ENCODE assay signal across 11 cellular contexts in genomic region chr18:72692086-72692485, GRCh38.
DNase-seq lines count a peak whose midpoint lies in the region; TF ChIP-seq lines count a peak whose summit lies in the region.
"Had no signal": no experiment of that assay in that cellular context is flagged by ENCODE, and none has a peak within 500 bp of the region (broad histone marks: within the 10 kb centered on the region; RNA-seq: fewer than 3 reads in every experiment).

No MANE protein-coding gene starts in this region.

- peaks cover 0 to 3% of the 10 kb centered on the region in 2 donors for H3K9me3 ChIP-seq in neuronal stem cell (replicated peaks in 1 of 2; ENCODE audit: control insufficient read depth in 2 of 2, insufficient read depth in 1 of 2, low read depth in 1 of 2, low read length in 2 of 2)
- H3K9me3 ChIP-seq: BLaER1 had no signal

- H2BK12ac ChIP-seq in neuronal stem cell (ENCODE audit: low read length), result no peak overlapping the region

- H3K9ac ChIP-seq in neuronal stem cell (ENCODE audit: low read depth, low read length, poor library complexity), result no peak overlapping the region
- H3K9ac ChIP-seq: BLaER1 had no signal

- H4K91ac ChIP-seq in neuronal stem cell (ENCODE audit: low read depth, low read length, poor library complexity), result no peak overlapping the region

- in situ Hi-C loops in brain microvascular endothelial cell (cut with HindIII; ENCODE audit: low pct_ligation_motif_present, low sequenced_read_pairs), result no loop called here

- H3K9me3 Mint-ChIP-seq in endothelial cell (ENCODE audit: unreplicated experiment), result no peaks in the 10 kb centered on the region
- H3K9me3 Mint-ChIP-seq: activated T-helper 1 cell treated with anti-CD3 and anti-CD28 coated beads, Interleukin-12 subunit alpha, Interleukin-12 subunit beta, Interleukin-2, Interleukin-4 antibody, amounts not matched to agents 30 ng/mL and 10 ng/mL and 1 ng/mL, durations not matched to agents 14 hours and 24 hours and 36 hours had no signal

- no peak overlapping the region for H3K18ac ChIP-seq in neuronal stem cell (ENCODE audit: low read length)

- peaks cover 18% of the 10 kb centered on the region for H3K4me1 Mint-ChIP-seq in endothelial cell (ENCODE audit: unreplicated experiment)

- H3K36me3 ChIP-seq in neuronal stem cell (replicated peaks in 1 of 2; ENCODE audit: control insufficient read depth in 2 of 2, insufficient read depth in 2 of 2, low read length in 2 of 2), result no peaks in the 10 kb centered on the region
- H3K36me3 ChIP-seq in brain microvascular endothelial cell (replicated peaks), result no peaks in the 10 kb centered on the region
- H3K36me3 ChIP-seq: BLaER1 had no signal

- WGBS in neuronal stem cell (ENCODE audit: extremely low coverage in 2 of 2, insufficient read length in 2 of 2, insufficient replicate concordance in 1 of 2), 2 donors, result no CpG with 5 or more reads among the region's 16 CpGs

- DNase-seq in DMS53 treated with DMSO at 0.1 percent for 48 hours (lab: John Stamatoyannopoulos, UW; ENCODE audit: unreplicated experiment) (peak; percentile 89), NCI-H226 (peak; percentile 5), endothelial cell (ENCODE audit: low spot score) (peak; percentile 21), neuronal stem cell (ENCODE audit: low spot score) (no peak), NCI-H82 treated with DMSO at 0.1 percent for 48 hours (lab: John Stamatoyannopoulos, UW; ENCODE audit: unreplicated experiment) (no peak), brain microvascular endothelial cell (no peak), cerebellum (ENCODE audit: low spot score) (no peak), pons (ENCODE audit: low spot score) (no peak)
- DNase-seq: RPMI8226 had no signal

- peaks cover 0 to 9% of the 10 kb centered on the region in 2 donors for H3K4me1 ChIP-seq in neuronal stem cell (ENCODE audit: control insufficient read depth in 2 of 2, insufficient read depth in 1 of 2, low read depth in 1 of 2, low read length in 2 of 2)
- H3K4me1 ChIP-seq: BLaER1 had no signal

- H2AK5ac ChIP-seq in neuronal stem cell (ENCODE audit: low read depth, low read length), result no peak overlapping the region

- H3K27ac ChIP-seq in neuronal stem cell (replicated peaks; ENCODE audit: low read length) (no peak overlapping the region), brain microvascular endothelial cell (no peak overlapping the region)
- H3K27ac ChIP-seq: BLaER1 had no signal

- peak overlapping the region; percentile 72 for H3K27ac Mint-ChIP-seq in endothelial cell (ENCODE audit: unreplicated experiment)
- H3K27ac Mint-ChIP-seq: activated T-helper 1 cell treated with anti-CD3 and anti-CD28 coated beads, Interleukin-12 subunit alpha, Interleukin-12 subunit beta, Interleukin-2, Interleukin-4 antibody, amounts not matched to agents 30 ng/mL and 10 ng/mL and 1 ng/mL, durations not matched to agents 14 hours and 24 hours and 36 hours had no signal

- peak overlapping the region; percentile 83 for H2AFZ ChIP-seq in neuronal stem cell (ENCODE audit: low read length)

- no peaks in the 10 kb centered on the region for H3K27me3 ChIP-seq in neuronal stem cell (ENCODE audit: control insufficient read depth in 3 of 3, insufficient read depth in 3 of 3, low read depth in 1 of 3, low read length in 3 of 3)
- H3K27me3 ChIP-seq in brain microvascular endothelial cell (replicated peaks), result no peaks in the 10 kb centered on the region
- H3K27me3 ChIP-seq: BLaER1 had no signal

- H3K79me1 ChIP-seq in neuronal stem cell (ENCODE audit: low read depth, low read length), result no peaks in the 10 kb centered on the region

- H3K4me3 ChIP-seq in neuronal stem cell (ENCODE audit: low read length in 2 of 2) (no peak overlapping the region), brain microvascular endothelial cell (ENCODE audit: low read depth, low read length) (no peak overlapping the region)
- H3K4me3 ChIP-seq: BLaER1 had no signal

- H3K14ac ChIP-seq in neuronal stem cell (ENCODE audit: low read length), result no peak overlapping the region

- peak overlapping the region; percentile 14 for H3K4me2 ChIP-seq in neuronal stem cell (ENCODE audit: insufficient read depth, low read length, poor library complexity, severe bottlenecking)
- H3K4me2 ChIP-seq: BLaER1 had no signal

- TF ChIP-seq CTCF in endothelial cell (IDR thresholded peaks at IDR 0.05; ENCODE audit: unreplicated experiment) (no peak), brain microvascular endothelial cell (IDR thresholded peaks at IDR 0.05; ENCODE audit: low read depth, low read length, missing control alignments) (no peak)

- no peak overlapping the region for H2BK15ac ChIP-seq in neuronal stem cell (ENCODE audit: low read length)

- no peaks in the 10 kb centered on the region for H3K27me3 Mint-ChIP-seq in endothelial cell (ENCODE audit: unreplicated experiment)

- H3K23ac ChIP-seq in neuronal stem cell (ENCODE audit: low read depth, low read length, poor library complexity), result no peak overlapping the region

- no peak overlapping the region for H3K4me3 Mint-ChIP-seq in endothelial cell (ENCODE audit: unreplicated experiment)
- H3K4me3 Mint-ChIP-seq: activated T-helper 1 cell treated with anti-CD3 and anti-CD28 coated beads, Interleukin-12 subunit alpha, Interleukin-12 subunit beta, Interleukin-2, Interleukin-4 antibody, amounts not matched to agents 30 ng/mL and 10 ng/mL and 1 ng/mL, durations not matched to agents 14 hours and 24 hours and 36 hours had no signal

- no peak overlapping the region for H3K4ac ChIP-seq in neuronal stem cell (ENCODE audit: low read length)

- no peaks in the 10 kb centered on the region for H3K36me3 Mint-ChIP-seq in endothelial cell (ENCODE audit: low read depth, unreplicated experiment)

- H2BK5ac ChIP-seq in neuronal stem cell (ENCODE audit: low read length), result no peak overlapping the region

- no peak overlapping the region for H4K8ac ChIP-seq in neuronal stem cell (ENCODE audit: low read depth, low read length)

- H2BK120ac ChIP-seq in neuronal stem cell (ENCODE audit: low read depth, low read length), result no peak overlapping the region

Comparison
In these comparisons a context has a peak if more than half of its experiments do, and no peak if none do; other contexts are left out.
1. DNase-seq: peak in DMS53 treated with DMSO at 0.1 percent for 48 hours (single experiment), NCI-H226 (single experiment) and endothelial cell (single experiment); none in neuronal stem cell (single experiment), NCI-H82 treated with DMSO at 0.1 percent for 48 hours (single experiment), brain microvascular endothelial cell (single experiment), cerebellum (single experiment) and pons (single experiment).